ENCODE assay signal across 18 cellular contexts in the genomic region with DNA sequence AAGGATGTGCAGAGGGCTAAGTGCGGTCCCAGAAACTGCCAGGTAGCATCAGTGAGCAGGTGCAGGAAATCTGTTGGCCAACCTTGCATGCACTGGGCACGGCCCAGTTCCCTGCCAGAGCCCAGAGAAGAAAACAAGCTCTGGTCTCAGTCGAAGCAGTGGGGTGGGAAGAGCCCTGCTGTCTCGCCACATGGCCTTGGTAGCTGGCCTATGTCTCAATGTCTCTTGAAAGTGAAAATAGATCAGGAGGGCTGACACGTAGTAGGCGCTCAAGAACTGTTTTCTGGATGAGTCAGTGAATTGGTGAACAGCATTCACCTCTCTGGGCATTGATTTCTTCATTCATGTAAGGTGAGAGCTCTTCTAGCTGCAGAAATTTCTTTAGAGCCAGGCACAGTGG.
DNase-seq lines count a peak whose midpoint lies in the region; ATAC-seq and TF ChIP-seq lines count a peak whose summit lies in the region.
"Had no signal": no experiment of that assay in that cellular context is flagged by ENCODE, and none has a peak within 500 bp of the region (broad histone marks: within the 10 kb centered on the region; RNA-seq: fewer than 3 reads in every experiment).

No MANE protein-coding gene starts in this region.

- no peaks in the 10 kb centered on the region for H3K27me3 Mint-ChIP-seq in activated T-cell treated with anti-CD3 and anti-CD28 coated beads, Interleukin-2, amount 50 U/mL, for 24 hours
- H3K27me3 Mint-ChIP-seq: activated naive CD8-positive, alpha-beta T cell; memory B cell had no signal

- no peaks in the 10 kb centered on the region for H3K27me3 ChIP-seq in psoas muscle (ENCODE audit: insufficient read depth in 3 of 3, low read length in 2 of 3)
- H3K27me3 ChIP-seq: upper lobe of right lung had no signal

- H3K4me1 Mint-ChIP-seq in activated T-cell treated with anti-CD3 and anti-CD28 coated beads, Interleukin-2, amount 50 U/mL, for 24 hours (ENCODE audit: low read depth): peaks cover 34% of the 10 kb centered on the region
- H3K4me1 Mint-ChIP-seq: immature natural killer cell had no signal

- ATAC-seq in psoas muscle: peak; percentile 58 to 76 (median 66)
- ATAC-seq in GM18858 (IDR thresholded peaks at IDR 0.05; ENCODE audit: unreplicated experiment): no peak
- ATAC-seq: left lobe of liver, upper lobe of right lung had no signal

- no peak overlapping the region for H3K4me3 Mint-ChIP-seq in activated T-cell treated with anti-CD3 and anti-CD28 coated beads, Interleukin-2, amount 50 U/mL, for 24 hours
- H3K4me3 Mint-ChIP-seq: activated naive CD8-positive, alpha-beta T cell; immature natural killer cell; memory B cell had no signal

- H3K4me3 ChIP-seq in psoas muscle: no peak overlapping the region
- H3K4me3 ChIP-seq: upper lobe of right lung had no signal

- H3K27ac Mint-ChIP-seq in activated T-cell treated with anti-CD3 and anti-CD28 coated beads, Interleukin-2, amount 50 U/mL, for 24 hours: peak overlapping the region; percentile 74
- H3K27ac Mint-ChIP-seq: activated naive CD8-positive, alpha-beta T cell; immature natural killer cell; memory B cell had no signal

- H3K9me3 Mint-ChIP-seq in activated T-cell treated with anti-CD3 and anti-CD28 coated beads, Interleukin-2, amount 50 U/mL, for 24 hours: no peaks in the 10 kb centered on the region
- H3K9me3 Mint-ChIP-seq: memory B cell had no signal

- no peak for TF ChIP-seq CTCF in psoas muscle (IDR thresholded peaks at IDR 0.05)

- intact Hi-C loops in psoas muscle (cut with DNase I): no loop called here

- H3K27ac ChIP-seq in psoas muscle: no peak overlapping the region
- H3K27ac ChIP-seq: upper lobe of right lung had no signal

- H3K9me3 ChIP-seq in psoas muscle: no peaks in the 10 kb centered on the region
- H3K9me3 ChIP-seq: upper lobe of right lung had no signal

- H3K36me3 ChIP-seq in psoas muscle (ENCODE audit: insufficient read depth in 1 of 2, low read depth in 1 of 2): no peaks in the 10 kb centered on the region
- H3K36me3 ChIP-seq: upper lobe of right lung had no signal

- WGBS in psoas muscle, 3 donors: 84 to 96% (median 90%) methylated on average over 6 of the region's 6 CpGs

- no peaks in the 10 kb centered on the region for H3K4me1 ChIP-seq in psoas muscle
- H3K4me1 ChIP-seq: upper lobe of right lung had no signal

- no peak for DNase-seq in activated T-cell treated with anti-CD3 and anti-CD28 coated beads, Interleukin-2, amount 50 U/mL, for 24 hours
- DNase-seq in activated T-cell treated with anti-CD3 and anti-CD28 coated beads, Interleukin-2, amount 50 U/mL, for 1 hour: no peak
- DNase-seq in HCEC 1CT (peak; percentile 10), amniotic epithelial cell (ENCODE audit: low read depth) (peak; percentile 29), psoas muscle (no peak), mesenteric fat pad (ENCODE audit: low spot score) (no peak), COLO829 (ENCODE audit: low spot score) (no peak)
- DNase-seq: hypothalamus, immature natural killer cell, NCI-H1105 treated with DMSO at 0.1 percent for 48 hours, NCI-H2029, NCI-H526, Right ventricle myocardium superior, upper lobe of right lung had no signal

- H3K36me3 Mint-ChIP-seq in activated T-cell treated with anti-CD3 and anti-CD28 coated beads, Interleukin-2, amount 50 U/mL, for 24 hours (ENCODE audit: low read depth): no peaks in the 10 kb centered on the region
- H3K36me3 Mint-ChIP-seq: immature natural killer cell, memory B cell had no signal

Comparison
In these comparisons a context has a peak if more than half of its experiments do, and no peak if none do; other contexts are left out.
1. DNase-seq: peak in HCEC 1CT (single experiment) and amniotic epithelial cell (single experiment); none in activated T-cell treated with anti-CD3 and anti-CD28 coated beads, Interleukin-2, amount 50 U/mL, for 24 hours (single experiment), activated T-cell treated with anti-CD3 and anti-CD28 coated beads, Interleukin-2, amount 50 U/mL, for 1 hour (single experiment), psoas muscle (0 of 2), mesenteric fat pad (single experiment) and COLO829 (single experiment).